9 cellular contexts compared by ENCODE assay signal in the genomic region with DNA sequence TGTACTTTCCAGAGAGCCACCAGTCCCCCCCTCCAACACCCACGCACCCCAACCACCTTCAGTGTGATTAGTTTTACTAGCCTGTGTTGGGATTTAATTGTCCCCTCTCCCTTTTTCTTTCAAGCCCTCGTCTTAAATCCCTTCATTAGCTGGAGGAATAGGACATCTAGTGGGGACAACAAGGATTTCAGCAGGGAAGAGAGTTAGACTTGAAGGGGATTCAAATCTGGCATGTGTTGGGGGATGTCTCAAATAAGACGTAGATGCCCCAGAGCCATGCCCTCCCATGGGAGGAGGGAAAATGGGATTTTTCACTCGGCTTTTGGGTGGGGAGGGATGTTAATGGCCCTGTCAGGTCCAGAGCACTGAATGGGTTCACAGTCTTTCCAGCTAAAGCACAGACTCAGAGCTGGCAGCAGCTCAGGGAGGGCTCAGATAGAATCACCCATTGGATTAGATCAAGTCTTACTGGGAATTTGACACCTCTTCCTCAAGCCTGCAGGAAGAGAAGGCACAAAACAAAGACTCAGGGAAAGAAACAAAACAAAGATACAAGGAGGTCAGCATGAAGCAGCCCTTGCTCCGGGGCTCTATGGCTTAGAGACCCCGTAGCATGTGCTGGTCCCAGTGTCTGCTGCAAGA. TPM values are rescaled to one million over a fixed set of nuclear protein-coding genes. Genes with fewer than 3 reads are reported as not detected.
DNase-seq lines count a peak whose midpoint lies in the region; ATAC-seq, FAIRE-seq and TF ChIP-seq lines count a peak whose summit lies in the region.
"Had no signal": no experiment of that assay in that cellular context is flagged by ENCODE, and none has a peak within 500 bp of the region (broad histone marks: within the 10 kb centered on the region; RNA-seq: fewer than 3 reads in every experiment).

No MANE protein-coding gene starts in this region.

- no peak overlapping the region for H3K4me3 Mint-ChIP-seq in astrocyte (ENCODE audit: unreplicated experiment)
- no peak overlapping the region for H3K4me3 Mint-ChIP-seq in activated T-cell treated with anti-CD3 and anti-CD28 coated beads, Interleukin-2, amount 50 U/mL, for 72 hours

- H3K9me3 Mint-ChIP-seq in astrocyte (ENCODE audit: unreplicated experiment): no peaks in the 10 kb centered on the region
- no peaks in the 10 kb centered on the region for H3K9me3 Mint-ChIP-seq in activated T-cell treated with anti-CD3 and anti-CD28 coated beads, Interleukin-2, amount 50 U/mL, for 72 hours

- H3K4me2 ChIP-seq in astrocyte (ENCODE audit: low read length): no peak overlapping the region

- H3K9me3 ChIP-seq in astrocyte (ENCODE audit: insufficient read depth, low read depth, low read length): no peaks in the 10 kb centered on the region
- no peaks in the 10 kb centered on the region for H3K9me3 ChIP-seq in right lobe of liver

- DNase-seq in COLO829 (ENCODE audit: low spot score): peak; percentile 20
- DNase-seq in astrocyte (ENCODE audit: low read depth): peak; percentile 41
- no peak for DNase-seq in right lobe of liver
- DNase-seq in T-helper 9 cell: no peak
- no peak for DNase-seq in activated T-cell treated with anti-CD3 and anti-CD28 coated beads, Interleukin-2, amount 50 U/mL, for 72 hours
- DNase-seq in NCI-H1048 (lab: John Stamatoyannopoulos, UW): no peak
- DNase-seq: effector memory CD4-positive, alpha-beta T cell had no signal

- H3K27ac ChIP-seq in astrocyte (ENCODE audit: low read depth, low read length) (no peak overlapping the region), right lobe of liver (no peak overlapping the region)

- H3K9ac ChIP-seq in astrocyte (ENCODE audit: low read length): no peak overlapping the region

- H3K36me3 Mint-ChIP-seq in astrocyte (ENCODE audit: low read depth, unreplicated experiment): no peaks in the 10 kb centered on the region
- H3K36me3 Mint-ChIP-seq in activated T-cell treated with anti-CD3 and anti-CD28 coated beads, Interleukin-2, amount 50 U/mL, for 72 hours (ENCODE audit: insufficient read depth in 2 of 2): no peaks in the 10 kb centered on the region

- no peaks in the 10 kb centered on the region for H3K36me3 ChIP-seq in astrocyte (ENCODE audit: insufficient read depth, low read length)
- peaks cover 0 to 33% (median 15%) of the 10 kb centered on the region in 4 donors for H3K36me3 ChIP-seq in right lobe of liver

- peaks cover 56% of the 10 kb centered on the region for H3K27me3 ChIP-seq in astrocyte (ENCODE audit: insufficient read depth, low read length)
- no peaks in the 10 kb centered on the region for H3K27me3 ChIP-seq in right lobe of liver

- TF ChIP-seq RAD21 in Ishikawa (IDR thresholded peaks at IDR 0.05; ENCODE audit: low read depth): peak; percentile 66

- H3K4me1 Mint-ChIP-seq in astrocyte (ENCODE audit: low read depth, unreplicated experiment): no peaks in the 10 kb centered on the region
- peaks cover 5% of the 10 kb centered on the region for H3K4me1 Mint-ChIP-seq in activated T-cell treated with anti-CD3 and anti-CD28 coated beads, Interleukin-2, amount 50 U/mL, for 72 hours (ENCODE audit: low read depth)

- TF ChIP-seq POLR2A in right lobe of liver (IDR thresholded peaks at IDR 0.05): no peak

- WGBS in right lobe of liver (ENCODE audit: insufficient coverage, low coverage, low lambda C conversion rate, missing lambda C conversion rate): 42% methylated on average over 5 of the region's 6 CpGs

- H2AFZ ChIP-seq in astrocyte (ENCODE audit: low read depth, low read length): no peak overlapping the region

- H3K27me3 Mint-ChIP-seq in astrocyte (ENCODE audit: low read depth, unreplicated experiment): peaks cover 60% of the 10 kb centered on the region
- peaks cover 47% of the 10 kb centered on the region for H3K27me3 Mint-ChIP-seq in activated T-cell treated with anti-CD3 and anti-CD28 coated beads, Interleukin-2, amount 50 U/mL, for 72 hours (ENCODE audit: low read depth)

- ATAC-seq in right lobe of liver (no peak), HG02981 (IDR thresholded peaks at IDR 0.05; ENCODE audit: unreplicated experiment) (no peak)
- ATAC-seq in activated T-cell treated with anti-CD3 and anti-CD28 coated beads, Interleukin-2, amount 50 U/mL, for 72 hours (replicated peaks in 1 of 2): no peak

- no peak for FAIRE-seq in astrocyte (lab: Jason Lieb, UNC)

- TF ChIP-seq CTCF in astrocyte (IDR thresholded peaks at IDR 0.05; ENCODE audit: insufficient read depth, low read depth, low read length) (peak; percentile 60), right lobe of liver (IDR thresholded peaks at IDR 0.05) (peak in 3 of 4 donors; percentile 11 to 15 (median 15))

- no peak overlapping the region for H3K4me3 ChIP-seq in astrocyte (ENCODE audit: insufficient read depth, low read depth, low read length)
- H3K4me3 ChIP-seq in right lobe of liver: no peak overlapping the region

- H3K4me1 ChIP-seq in astrocyte (ENCODE audit: insufficient read depth, low read length): no peaks in the 10 kb centered on the region
- peaks cover 0 to 53% (median 21%) of the 10 kb centered on the region in 4 donors for H3K4me1 ChIP-seq in right lobe of liver

- no peak for TF ChIP-seq EP300 in Ishikawa (IDR thresholded peaks at IDR 0.05; ENCODE audit: borderline replicate concordance)

- H4K20me1 ChIP-seq in astrocyte (ENCODE audit: insufficient read depth, low read length): peaks cover 16% of the 10 kb centered on the region

- H3K79me2 ChIP-seq in astrocyte (ENCODE audit: insufficient read depth, low read length): no peaks in the 10 kb centered on the region

- intact Hi-C loops in right lobe of liver (cut with DNase I): loop anchor here in 1 of 2 donors (10.0 kb wide), 1 partner anchor 316 kb away; a partner anchor contains a TSS

- no peak overlapping the region for H3K27ac Mint-ChIP-seq in astrocyte (ENCODE audit: unreplicated experiment)
- H3K27ac Mint-ChIP-seq in activated T-cell treated with anti-CD3 and anti-CD28 coated beads, Interleukin-2, amount 50 U/mL, for 72 hours: no peak overlapping the region

TF ChIP-seq in Ishikawa, 13 proteins besides CTCF, POLR2A, EP300 and RAD21:
- no peak for TF ChIP-seq CEBPB (IDR thresholded peaks at IDR 0.05)
- no peak for TF ChIP-seq TEAD4 (IDR thresholded peaks at IDR 0.05)
- TF ChIP-seq EGR1 (IDR thresholded peaks at IDR 0.05): no peak
- no peak for TF ChIP-seq ZBTB7A (IDR thresholded peaks at IDR 0.05; ENCODE audit: low read depth)
- no peak for TF ChIP-seq TCF12 (IDR thresholded peaks at IDR 0.05; ENCODE audit: low read depth)
- TF ChIP-seq, protein P1, sequence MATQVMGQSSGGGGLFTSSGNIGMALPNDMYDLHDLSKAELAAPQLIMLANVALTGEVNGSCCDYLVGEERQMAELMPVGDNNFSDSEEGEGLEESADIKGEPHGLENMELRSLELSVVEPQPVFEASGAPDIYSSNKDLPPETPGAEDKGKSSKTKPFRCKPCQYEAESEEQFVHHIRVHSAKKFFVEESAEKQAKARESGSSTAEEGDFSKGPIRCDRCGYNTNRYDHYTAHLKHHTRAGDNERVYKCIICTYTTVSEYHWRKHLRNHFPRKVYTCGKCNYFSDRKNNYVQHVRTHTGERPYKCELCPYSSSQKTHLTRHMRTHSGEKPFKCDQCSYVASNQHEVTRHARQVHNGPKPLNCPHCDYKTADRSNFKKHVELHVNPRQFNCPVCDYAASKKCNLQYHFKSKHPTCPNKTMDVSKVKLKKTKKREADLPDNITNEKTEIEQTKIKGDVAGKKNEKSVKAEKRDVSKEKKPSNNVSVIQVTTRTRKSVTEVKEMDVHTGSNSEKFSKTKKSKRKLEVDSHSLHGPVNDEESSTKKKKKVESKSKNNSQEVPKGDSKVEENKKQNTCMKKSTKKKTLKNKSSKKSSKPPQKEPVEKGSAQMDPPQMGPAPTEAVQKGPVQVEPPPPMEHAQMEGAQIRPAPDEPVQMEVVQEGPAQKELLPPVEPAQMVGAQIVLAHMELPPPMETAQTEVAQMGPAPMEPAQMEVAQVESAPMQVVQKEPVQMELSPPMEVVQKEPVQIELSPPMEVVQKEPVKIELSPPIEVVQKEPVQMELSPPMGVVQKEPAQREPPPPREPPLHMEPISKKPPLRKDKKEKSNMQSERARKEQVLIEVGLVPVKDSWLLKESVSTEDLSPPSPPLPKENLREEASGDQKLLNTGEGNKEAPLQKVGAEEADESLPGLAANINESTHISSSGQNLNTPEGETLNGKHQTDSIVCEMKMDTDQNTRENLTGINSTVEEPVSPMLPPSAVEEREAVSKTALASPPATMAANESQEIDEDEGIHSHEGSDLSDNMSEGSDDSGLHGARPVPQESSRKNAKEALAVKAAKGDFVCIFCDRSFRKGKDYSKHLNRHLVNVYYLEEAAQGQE (IDR thresholded peaks at IDR 0.05; ENCODE audit: low read depth): no peak
- TF ChIP-seq TAF1 (IDR thresholded peaks at IDR 0.05; ENCODE audit: low read depth): no peak
- TF ChIP-seq, protein P2, sequence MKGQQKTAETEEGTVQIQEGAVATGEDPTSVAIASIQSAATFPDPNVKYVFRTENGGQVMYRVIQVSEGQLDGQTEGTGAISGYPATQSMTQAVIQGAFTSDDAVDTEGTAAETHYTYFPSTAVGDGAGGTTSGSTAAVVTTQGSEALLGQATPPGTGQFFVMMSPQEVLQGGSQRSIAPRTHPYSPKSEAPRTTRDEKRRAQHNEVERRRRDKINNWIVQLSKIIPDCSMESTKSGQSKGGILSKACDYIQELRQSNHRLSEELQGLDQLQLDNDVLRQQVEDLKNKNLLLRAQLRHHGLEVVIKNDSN (IDR thresholded peaks at IDR 0.05): no peak
- TF ChIP-seq CREB1 (IDR thresholded peaks at IDR 0.05; ENCODE audit: low read depth): no peak
- no peak for TF ChIP-seq YY1 (IDR thresholded peaks at IDR 0.05; ENCODE audit: low read depth)
- TF ChIP-seq FOXM1 (IDR thresholded peaks at IDR 0.05; ENCODE audit: borderline replicate concordance, low read depth): no peak
- no peak for TF ChIP-seq NFIC (IDR thresholded peaks at IDR 0.05)
TF ChIP-seq in Ishikawa: peak in this region for 0.

RNA-seq across cellular contexts. Expression of a gene that starts 10.7 kb away (rescaled TPM):
- not detected in 2 replicates for total RNA-seq in astrocyte
- not detected for total RNA-seq in right lobe of liver
- not detected for total RNA-seq in activated T-cell treated with anti-CD3 and anti-CD28 coated beads, Interleukin-2, amount 50 U/mL, for 72 hours

RNA-seq across cellular contexts. Expression of a gene that starts 11.1 kb away (rescaled TPM):
- 188 and 209 TPM in 2 replicates for total RNA-seq in astrocyte
- 100 to 1,000 TPM in 5 of 6 experiments, 10 to 100 TPM in 1; 86.6 to 289 (median 177) TPM for total RNA-seq in right lobe of liver
- total RNA-seq in activated T-cell treated with anti-CD3 and anti-CD28 coated beads, Interleukin-2, amount 50 U/mL, for 72 hours: 10 to 100 TPM in 1 of 2 donors, 1 to 10 TPM in 1; 2.0 to 40.4 TPM

RNA-seq across cellular contexts. Expression of a gene that starts 21.3 kb away (rescaled TPM):
- total RNA-seq in astrocyte (not detected in 2 replicates), right lobe of liver (under 1 TPM in 2 of 6 experiments, not detected in 4; 0.51 to 0.64 TPM)
- not detected for total RNA-seq in activated T-cell treated with anti-CD3 and anti-CD28 coated beads, Interleukin-2, amount 50 U/mL, for 72 hours

Comparison
In these comparisons a context has a peak if more than half of its experiments do, and no peak if none do; other contexts are left out.
1. DNase-seq: peak in COLO829 (single experiment) and astrocyte (single experiment); none in right lobe of liver (0 of 3), T-helper 9 cell (single experiment), activated T-cell treated with anti-CD3 and anti-CD28 coated beads, Interleukin-2, amount 50 U/mL, for 72 hours (0 of 2) and NCI-H1048 (single experiment).